ENCODE assay signal across 15 cellular contexts in genomic region chr9:113317777-113318176, GRCh38. TPM values are rescaled to one million over a fixed set of nuclear protein-coding genes. Genes with fewer than 3 reads are reported as not detected.
DNase-seq lines count a peak whose midpoint lies in the region; ATAC-seq, FAIRE-seq and TF ChIP-seq lines count a peak whose summit lies in the region.
"Had no signal": no experiment of that assay in that cellular context is flagged by ENCODE, and none has a peak within 500 bp of the region (broad histone marks: within the 10 kb centered on the region; RNA-seq: fewer than 3 reads in every experiment).

No MANE protein-coding gene starts in this region.

- no peaks in the 10 kb centered on the region for H3K79me2 ChIP-seq in fibroblast of lung (ENCODE audit: control insufficient read depth, insufficient read depth, low read length)

- H3K27me3 ChIP-seq in Panc1 (ENCODE audit: control insufficient read depth, insufficient read depth, low read length) = no peaks in the 10 kb centered on the region
- H3K27me3 ChIP-seq in fibroblast of lung (ENCODE audit: control insufficient read depth, insufficient read depth, low read length) = no peaks in the 10 kb centered on the region
- H3K27me3 ChIP-seq: ovary had no signal

- no peaks in the 10 kb centered on the region for H3K36me3 ChIP-seq in Panc1 (ENCODE audit: control insufficient read depth, insufficient read depth, low read length)
- no peaks in the 10 kb centered on the region for H3K36me3 ChIP-seq in fibroblast of lung (ENCODE audit: control insufficient read depth, insufficient read depth, low read length)
- H3K36me3 ChIP-seq: ovary had no signal

- TF ChIP-seq CTCF in Panc1 (IDR thresholded peaks at IDR 0.05) = peak; percentile 15; the same call in 1 of the 2 replicates
- TF ChIP-seq CTCF in fibroblast of lung (conservative IDR thresholded peaks at IDR 0.05 in 1 of 2, IDR thresholded peaks at IDR 0.05 in 1 of 2; ENCODE audit: low read depth in 1 of 2, low read length in 2 of 2) = peak; percentile 19 to 21

- intact Hi-C loops in Panc1 (cut with micrococcal nuclease; ENCODE audit: unreplicated experiment) = no loop called here

- no peak overlapping the region for H3K4me2 ChIP-seq in fibroblast of lung (ENCODE audit: extremely low read depth, insufficient read depth, low read length)

- H3K4me1 ChIP-seq in Panc1 (ENCODE audit: control insufficient read depth, insufficient read depth, low read length) (no peaks in the 10 kb centered on the region), fibroblast of lung (ENCODE audit: control insufficient read depth, extremely low read depth, insufficient read depth, low read length) (no peaks in the 10 kb centered on the region)

- H3K9me3 ChIP-seq in Panc1 (ENCODE audit: control insufficient read depth, insufficient read depth, low read depth, low read length) (no peaks in the 10 kb centered on the region), fibroblast of lung (ENCODE audit: control insufficient read depth, insufficient read depth, low read depth, low read length) (no peaks in the 10 kb centered on the region)
- H3K9me3 ChIP-seq: ovary had no signal

- H3K27ac ChIP-seq in Panc1 (ENCODE audit: low read length) (no peak overlapping the region), fibroblast of lung (ENCODE audit: insufficient read depth, low read length) (no peak overlapping the region)
- H3K27ac ChIP-seq: ovary had no signal

- no peak for DNase-seq in Panc1 (ENCODE audit: low read depth, low spot score)
- no peak for DNase-seq in fibroblast of lung (ENCODE audit: low read depth in 2 of 2)
- DNase-seq in stromal cell of bone marrow (ENCODE audit: low read depth) = peak; percentile 56
- no peak for DNase-seq in HTR-8/SVneo (ENCODE audit: insufficient read length, low spot score)
- no peak for DNase-seq in DMS79 (lab: John Stamatoyannopoulos, UW)
- DNase-seq: activated naive CD8-positive, alpha-beta T cell treated with anti-CD3 and anti-CD28 coated beads for 36 hours; activated T-cell treated with anti-CD3 and anti-CD28 coated beads for 4 hours; NCI-H146; NCI-H510A treated with DMSO at 0.1 percent for 48 hours; ovary; stimulated activated CD4-positive, alpha-beta T cell treated with anti-CD3 and anti-CD28 coated beads, Interleukin-12 subunit alpha, Interleukin-12 subunit beta, amount 100 ng/mL, for 4 hours; T-cell had no signal

- no peak overlapping the region for H2AFZ ChIP-seq in fibroblast of lung (ENCODE audit: low read length)

- no peaks in the 10 kb centered on the region for H4K20me1 ChIP-seq in fibroblast of lung (ENCODE audit: control insufficient read depth, extremely low read depth, insufficient read depth, low read length)

- H3K4me3 ChIP-seq in Panc1 (ENCODE audit: low read depth in 2 of 2, low read length in 2 of 2) (no peak overlapping the region), fibroblast of lung (replicated peaks in 1 of 4; ENCODE audit: control extremely low read depth in 1 of 4, insufficient read depth in 1 of 4, low read depth in 3 of 4, low read length in 4 of 4) (no peak overlapping the region)
- H3K4me3 ChIP-seq: ovary had no signal

- no peak overlapping the region for H3K9ac ChIP-seq in fibroblast of lung (ENCODE audit: insufficient read depth, low read length)

- FAIRE-seq in HTR-8/SVneo (lab: Jason Lieb, UNC) = no peak
- FAIRE-seq: RCC 7860 had no signal

- CTCF ChIA-PET in Panc1 (lab: Charles Lee) = no interaction called here

- no TSS peak for BruUV-seq in Panc1 (replicated peaks; lab: Mats Ljungman, UMichigan)

- in situ Hi-C loops in Panc1 (cut with HindIII; ENCODE audit: low pct_unique_long_range_greater_than_20kb, low sequenced_read_pairs) = no loop called here

- ATAC-seq in Panc1 (no peak), GM21528 (IDR thresholded peaks at IDR 0.05; ENCODE audit: low FRiP score, unreplicated experiment) (no peak)
- ATAC-seq: esophagus mucosa, T-cell had no signal

- POLR2A ChIA-PET in Panc1 (lab: Charles Lee) = no interaction called here

RNA-seq across cellular contexts. Expression of gene RNF183, which starts 14.6 kb away (rescaled TPM):
- not detected for total RNA-seq in Panc1 (2021; ENCODE audit: unreplicated experiment)
- polyA plus RNA-seq in Panc1 (2012; ENCODE audit: insufficient read length) = not detected
- not detected in 2 replicates for total RNA-seq in fibroblast of lung
- not detected in 2 replicates for polyA plus RNA-seq in fibroblast of lung
- polyA plus RNA-seq in fibroblast of lung (2012) = not detected in 2 replicates
- not detected in 2 replicates for polyA minus RNA-seq in fibroblast of lung (ENCODE audit: low replicate concordance)
- total RNA-seq: activated naive CD8-positive, alpha-beta T cell treated with anti-CD3 and anti-CD28 coated beads for 36 hours had no signal

RNA-seq across cellular contexts. Expression of gene WDR31, which starts 22.3 kb away (rescaled TPM):
- total RNA-seq in Panc1 (2021; ENCODE audit: unreplicated experiment) = 0.80 TPM
- 0.79 TPM for polyA plus RNA-seq in Panc1 (2012; ENCODE audit: insufficient read length)
- total RNA-seq in fibroblast of lung = 3.1 and 4.0 TPM in 2 replicates
- polyA plus RNA-seq in fibroblast of lung = 1.2 and 1.6 TPM in 2 replicates
- polyA plus RNA-seq in fibroblast of lung (2012) = 1.1 and 1.4 TPM in 2 replicates
- polyA minus RNA-seq in fibroblast of lung (ENCODE audit: low replicate concordance) = 0.85 and 0.86 TPM in 2 replicates

RNA-seq across cellular contexts. Expression of gene BSPRY, which starts 31.6 kb away (rescaled TPM):
- total RNA-seq in Panc1 (2021; ENCODE audit: unreplicated experiment) = 0.13 TPM
- polyA plus RNA-seq in Panc1 (2012; ENCODE audit: insufficient read length) = 0.19 TPM
- total RNA-seq in fibroblast of lung = not detected in 2 replicates
- not detected in 2 replicates for polyA plus RNA-seq in fibroblast of lung
- not detected in 2 replicates for polyA plus RNA-seq in fibroblast of lung (2012)
- not detected in 2 replicates for polyA minus RNA-seq in fibroblast of lung (ENCODE audit: low replicate concordance)

RNA-seq across cellular contexts. Expression of gene PRPF4, which starts 42.3 kb away (rescaled TPM):
- total RNA-seq in Panc1 (2021; ENCODE audit: unreplicated experiment) = 28.9 TPM
- 20.7 TPM for polyA plus RNA-seq in Panc1 (2012; ENCODE audit: insufficient read length)
- 25.1 and 30.3 TPM in 2 replicates for total RNA-seq in fibroblast of lung
- polyA plus RNA-seq in fibroblast of lung = 19.5 and 32.3 TPM in 2 replicates
- 18.5 and 30.7 TPM in 2 replicates for polyA plus RNA-seq in fibroblast of lung (2012)
- polyA minus RNA-seq in fibroblast of lung (ENCODE audit: low replicate concordance) = 29.8 and 44.9 TPM in 2 replicates

RNA-seq across cellular contexts. Expression of gene CDC26, which starts 42.4 kb away (rescaled TPM):
- total RNA-seq in Panc1 (2021; ENCODE audit: unreplicated experiment) (19.4 TPM), fibroblast of lung (33.9 and 48.0 TPM in 2 replicates)
- polyA plus RNA-seq in Panc1 (2012; ENCODE audit: insufficient read length) = 13.6 TPM
- polyA plus RNA-seq in fibroblast of lung = 59.9 and 63.2 TPM in 2 replicates
- polyA plus RNA-seq in fibroblast of lung (2012) = 56.2 and 57.0 TPM in 2 replicates
- 2.5 and 8.8 TPM in 2 replicates for polyA minus RNA-seq in fibroblast of lung (ENCODE audit: low replicate concordance)
